ENCODE assay signal across 10 cellular contexts in the genomic region with DNA sequence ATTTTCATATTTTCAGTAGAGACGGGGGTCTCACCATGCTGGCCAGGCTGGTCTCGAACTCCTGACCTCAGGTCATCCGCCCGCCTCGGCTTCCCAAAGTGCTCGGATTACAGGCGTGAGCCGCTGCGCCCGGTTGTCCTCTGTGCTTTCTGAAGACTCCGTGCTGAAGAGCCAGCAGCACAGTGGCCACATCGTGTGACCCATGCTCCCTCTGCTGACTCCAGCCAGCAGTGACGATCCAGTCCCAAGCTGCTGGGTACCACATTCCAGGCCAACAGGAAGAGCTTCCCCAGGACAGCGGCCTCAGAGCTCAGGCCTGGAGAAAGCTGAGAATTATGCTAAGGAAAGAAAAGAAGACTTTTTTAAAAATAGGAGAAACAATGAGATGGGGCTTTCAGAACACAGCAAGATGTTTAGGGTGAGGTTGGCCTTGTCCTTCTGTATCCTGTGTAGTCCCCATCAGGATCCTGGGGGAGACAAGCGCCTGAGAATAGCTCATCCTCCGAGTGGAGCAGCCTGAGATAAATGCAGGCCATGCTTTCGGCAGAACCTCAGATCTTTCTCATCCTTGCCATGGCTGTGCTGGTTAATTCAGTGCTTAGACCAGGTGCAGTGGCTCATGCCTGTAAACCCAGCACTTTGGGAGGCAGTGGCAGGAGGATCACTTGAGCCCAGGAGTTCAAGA.
DNase-seq lines count a peak whose midpoint lies in the region; ATAC-seq and TF ChIP-seq lines count a peak whose summit lies in the region.
"Had no signal": no experiment of that assay in that cellular context is flagged by ENCODE, and none has a peak within 500 bp of the region (broad histone marks: within the 10 kb centered on the region; RNA-seq: fewer than 3 reads in every experiment).

No MANE protein-coding gene starts in this region.

- no peak overlapping the region for H3K4me3 ChIP-seq in H7 (ENCODE audit: insufficient read depth, low read depth, low read length)
- H3K4me3 ChIP-seq in iPS DF 6.9 (ENCODE audit: low read length): no peak overlapping the region

- H3K36me3 ChIP-seq in H7 (replicated peaks; ENCODE audit: control insufficient read depth, insufficient read depth, low read length) (no peaks in the 10 kb centered on the region), iPS DF 6.9 (ENCODE audit: control insufficient read depth, insufficient read depth, low read length) (no peaks in the 10 kb centered on the region)

- H3K27ac ChIP-seq in iPS DF 6.9 (ENCODE audit: low read length): no peak overlapping the region
- H3K27ac ChIP-seq: parathyroid adenoma had no signal

- no peaks in the 10 kb centered on the region for H3K9me3 ChIP-seq in iPS DF 6.9 (ENCODE audit: control insufficient read depth, insufficient read depth, low read length)

- H3K4me1 ChIP-seq in iPS DF 6.9 (ENCODE audit: control insufficient read depth, insufficient read depth, low read length): no peaks in the 10 kb centered on the region
- H3K4me1 ChIP-seq: parathyroid adenoma had no signal

- no CpG with 5 or more reads among the region's 17 CpGs for WGBS in iPS DF 6.9 (ENCODE audit: insufficient coverage, insufficient read length)

- DNase-seq in 8988T (peak; percentile 54), H7 (peak; percentile 47), iPS DF 6.9 (ENCODE audit: low read depth, low spot score) (peak; percentile 61), T-helper 2 cell (no peak)
- DNase-seq: KBM-7 had no signal

- H3K27me3 ChIP-seq in H7 (ENCODE audit: control insufficient read depth, insufficient read depth, low read length) (no peaks in the 10 kb centered on the region; the same call in 1 of the 2 replicates), iPS DF 6.9 (ENCODE audit: control insufficient read depth, insufficient read depth, low read length) (no peaks in the 10 kb centered on the region)

- ATAC-seq in SK-N-SH treated with all-trans-retinoic acid at 6 μM for 48 hours (peak; percentile 73), HG02884 (IDR thresholded peaks at IDR 0.05; ENCODE audit: unreplicated experiment) (no peak), HG02981 (IDR thresholded peaks at IDR 0.05; ENCODE audit: unreplicated experiment) (no peak), GM18870 (IDR thresholded peaks at IDR 0.05; ENCODE audit: unreplicated experiment) (no peak)

TF ChIP-seq in SK-N-SH treated with all-trans-retinoic acid at 6 μM for 48 hours, 23 proteins besides CTCF, POLR2A, EP300 and RAD21:
- TF ChIP-seq ZNF70 (CRISPR knock-in tag; IDR thresholded peaks at IDR 0.05) (no peak), BACH2 (CRISPR knock-in tag; IDR thresholded peaks at IDR 0.05; ENCODE audit: borderline replicate concordance) (no peak), ZNF565 (CRISPR knock-in tag; conservative IDR thresholded peaks at IDR 0.05; ENCODE audit: low read depth) (no peak), ARNTL (CRISPR knock-in tag; IDR thresholded peaks at IDR 0.05; ENCODE audit: borderline replicate concordance, low read depth) (no peak), ISL1 (CRISPR knock-in tag; IDR thresholded peaks at IDR 0.05) (no peak), GLIS3 (CRISPR knock-in tag; IDR thresholded peaks at IDR 0.05) (no peak), RARB (CRISPR knock-in tag; IDR thresholded peaks at IDR 0.05) (no peak), CSDC2 (CRISPR knock-in tag; IDR thresholded peaks at IDR 0.05) (no peak), TCF4 (CRISPR knock-in tag; IDR thresholded peaks at IDR 0.05; ENCODE audit: borderline replicate concordance) (no peak), SNAI2 (CRISPR knock-in tag; IDR thresholded peaks at IDR 0.05) (no peak)
- TF ChIP-seq, protein P1, sequence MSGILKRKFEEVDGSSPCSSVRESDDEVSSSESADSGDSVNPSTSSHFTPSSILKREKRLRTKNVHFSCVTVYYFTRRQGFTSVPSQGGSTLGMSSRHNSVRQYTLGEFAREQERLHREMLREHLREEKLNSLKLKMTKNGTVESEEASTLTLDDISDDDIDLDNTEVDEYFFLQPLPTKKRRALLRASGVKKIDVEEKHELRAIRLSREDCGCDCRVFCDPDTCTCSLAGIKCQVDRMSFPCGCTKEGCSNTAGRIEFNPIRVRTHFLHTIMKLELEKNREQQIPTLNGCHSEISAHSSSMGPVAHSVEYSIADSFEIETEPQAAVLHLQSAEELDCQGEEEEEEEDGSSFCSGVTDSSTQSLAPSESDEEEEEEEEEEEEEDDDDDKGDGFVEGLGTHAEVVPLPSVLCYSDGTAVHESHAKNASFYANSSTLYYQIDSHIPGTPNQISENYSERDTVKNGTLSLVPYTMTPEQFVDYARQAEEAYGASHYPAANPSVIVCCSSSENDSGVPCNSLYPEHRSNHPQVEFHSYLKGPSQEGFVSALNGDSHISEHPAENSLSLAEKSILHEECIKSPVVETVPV (CRISPR knock-in tag; IDR thresholded peaks at IDR 0.05): no peak
- TF ChIP-seq, protein P2, sequence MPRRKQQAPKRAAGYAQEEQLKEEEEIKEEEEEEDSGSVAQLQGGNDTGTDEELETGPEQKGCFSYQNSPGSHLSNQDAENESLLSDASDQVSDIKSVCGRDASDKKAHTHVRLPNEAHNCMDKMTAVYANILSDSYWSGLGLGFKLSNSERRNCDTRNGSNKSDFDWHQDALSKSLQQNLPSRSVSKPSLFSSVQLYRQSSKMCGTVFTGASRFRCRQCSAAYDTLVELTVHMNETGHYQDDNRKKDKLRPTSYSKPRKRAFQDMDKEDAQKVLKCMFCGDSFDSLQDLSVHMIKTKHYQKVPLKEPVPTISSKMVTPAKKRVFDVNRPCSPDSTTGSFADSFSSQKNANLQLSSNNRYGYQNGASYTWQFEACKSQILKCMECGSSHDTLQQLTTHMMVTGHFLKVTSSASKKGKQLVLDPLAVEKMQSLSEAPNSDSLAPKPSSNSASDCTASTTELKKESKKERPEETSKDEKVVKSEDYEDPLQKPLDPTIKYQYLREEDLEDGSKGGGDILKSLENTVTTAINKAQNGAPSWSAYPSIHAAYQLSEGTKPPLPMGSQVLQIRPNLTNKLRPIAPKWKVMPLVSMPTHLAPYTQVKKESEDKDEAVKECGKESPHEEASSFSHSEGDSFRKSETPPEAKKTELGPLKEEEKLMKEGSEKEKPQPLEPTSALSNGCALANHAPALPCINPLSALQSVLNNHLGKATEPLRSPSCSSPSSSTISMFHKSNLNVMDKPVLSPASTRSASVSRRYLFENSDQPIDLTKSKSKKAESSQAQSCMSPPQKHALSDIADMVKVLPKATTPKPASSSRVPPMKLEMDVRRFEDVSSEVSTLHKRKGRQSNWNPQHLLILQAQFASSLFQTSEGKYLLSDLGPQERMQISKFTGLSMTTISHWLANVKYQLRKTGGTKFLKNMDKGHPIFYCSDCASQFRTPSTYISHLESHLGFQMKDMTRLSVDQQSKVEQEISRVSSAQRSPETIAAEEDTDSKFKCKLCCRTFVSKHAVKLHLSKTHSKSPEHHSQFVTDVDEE (CRISPR knock-in tag; IDR thresholded peaks at IDR 0.05): no peak

Comparison
In these comparisons a context has a peak if more than half of its experiments do, and no peak if none do; other contexts are left out.
1. DNase-seq: peak in 8988T (single experiment), H7 (single experiment) and iPS DF 6.9 (single experiment); none in T-helper 2 cell (0 of 5).